ENCODE assay signal across 11 cellular contexts in genomic region chr3:48112813-48113212, GRCh38.
DNase-seq lines count a peak whose midpoint lies in the region; ATAC-seq and TF ChIP-seq lines count a peak whose summit lies in the region.
"Had no signal": no experiment of that assay in that cellular context is flagged by ENCODE, and none has a peak within 500 bp of the region (broad histone marks: within the 10 kb centered on the region; RNA-seq: fewer than 3 reads in every experiment).

No MANE protein-coding gene starts in this region.

- no peaks in the 10 kb centered on the region for H3K27me3 Mint-ChIP-seq in stimulated activated naive CD8-positive, alpha-beta T cell treated with anti-CD3 and anti-CD28 coated beads, Interleukin-15, Interleukin-2, amounts not matched to agents 100 ng/mL and 50 ng/mL, for 24 hours

- H3K36me3 ChIP-seq in Loucy (ENCODE audit: insufficient read depth, low read length), result no peaks in the 10 kb centered on the region
- H3K36me3 ChIP-seq in gastrocnemius medialis, result no peaks in the 10 kb centered on the region
- H3K36me3 ChIP-seq: colonic mucosa had no signal

- H3K9me3 ChIP-seq in Loucy (ENCODE audit: insufficient read depth, low read depth, low read length), result peaks cover 12% of the 10 kb centered on the region
- H3K9me3 ChIP-seq in gastrocnemius medialis, result no peaks in the 10 kb centered on the region
- H3K9me3 ChIP-seq: colonic mucosa had no signal

- no peak for TF ChIP-seq CTCF in Loucy (conservative IDR thresholded peaks at IDR 0.05; ENCODE audit: low read length)
- no peak for TF ChIP-seq CTCF in choroid plexus epithelial cell (conservative IDR thresholded peaks at IDR 0.05; ENCODE audit: low read depth, low read length)
- TF ChIP-seq CTCF in gastrocnemius medialis (IDR thresholded peaks at IDR 0.05 in 4 of 5, conservative IDR thresholded peaks at IDR 0.05 in 1 of 5), result no peak

- no peaks in the 10 kb centered on the region for H3K79me2 ChIP-seq in Loucy (ENCODE audit: insufficient read depth, low read length)

- H3K27ac ChIP-seq in caudate nucleus (ENCODE audit: low read depth, low read length), result no peak overlapping the region
- no peak overlapping the region for H3K27ac ChIP-seq in gastrocnemius medialis
- H3K27ac ChIP-seq: colonic mucosa had no signal

- H3K36me3 Mint-ChIP-seq in stimulated activated naive CD8-positive, alpha-beta T cell treated with anti-CD3 and anti-CD28 coated beads, Interleukin-15, Interleukin-2, amounts not matched to agents 100 ng/mL and 50 ng/mL, for 24 hours (ENCODE audit: low read depth), result no peaks in the 10 kb centered on the region

- peak overlapping the region; percentile 69 for H3K9ac ChIP-seq in Loucy (ENCODE audit: low read depth, low read length, poor library complexity, severe bottlenecking)

- no peaks in the 10 kb centered on the region for H3K9me2 ChIP-seq in Loucy (replicated peaks; ENCODE audit: low read depth, low read length)

- DNase-seq in stimulated activated naive CD8-positive, alpha-beta T cell treated with anti-CD3 and anti-CD28 coated beads, Interleukin-15, Interleukin-2, amounts not matched to agents 100 U/mL and 50 U/mL, for 24 hours, result no peak
- DNase-seq in choroid plexus epithelial cell (ENCODE audit: low read depth) (peak; percentile 18), caudate nucleus (lab: John Stamatoyannopoulos, UW) (no peak), gastrocnemius medialis (no peak)
- DNase-seq: colonic mucosa, substantia nigra, SW 1271 had no signal

- H3K27me3 ChIP-seq in Loucy (ENCODE audit: insufficient read depth, low read length, poor library complexity, severe bottlenecking), result no peaks in the 10 kb centered on the region
- H3K27me3 ChIP-seq in gastrocnemius medialis, result no peaks in the 10 kb centered on the region
- H3K27me3 ChIP-seq: colonic mucosa had no signal

- in situ Hi-C loops in gastrocnemius medialis (cut with MboI; ENCODE audit: low sequenced_read_pairs in 4 of 4), result no loop called here

- ATAC-seq in stimulated activated naive CD8-positive, alpha-beta T cell treated with anti-CD3 and anti-CD28 coated beads, Interleukin-15, Interleukin-2, amounts not matched to agents 100 U/mL and 50 U/mL, for 24 hours, result no peak
- ATAC-seq in GM18873 (IDR thresholded peaks at IDR 0.05; ENCODE audit: low FRiP score, unreplicated experiment), result no peak
- ATAC-seq in gastrocnemius medialis, result no peak
- ATAC-seq in HG02623 (IDR thresholded peaks at IDR 0.05; ENCODE audit: unreplicated experiment), result no peak

- intact Hi-C loops in gastrocnemius medialis (cut with DNase I; ENCODE audit: low total_unique reads), result no loop called here

- H3K27ac Mint-ChIP-seq in stimulated activated naive CD8-positive, alpha-beta T cell treated with anti-CD3 and anti-CD28 coated beads, Interleukin-15, Interleukin-2, amounts not matched to agents 100 ng/mL and 50 ng/mL, for 24 hours, result peak overlapping the region; percentile 33

- H2AFZ ChIP-seq in Loucy (ENCODE audit: low read length), result peak overlapping the region; percentile 49; the same call in 1 of the 2 replicates

- peak overlapping the region; percentile 4 for H3K4me3 Mint-ChIP-seq in stimulated activated naive CD8-positive, alpha-beta T cell treated with anti-CD3 and anti-CD28 coated beads, Interleukin-15, Interleukin-2, amounts not matched to agents 100 ng/mL and 50 ng/mL, for 24 hours

- TF ChIP-seq POLR2A in gastrocnemius medialis (IDR thresholded peaks at IDR 0.05), result no peak

- peaks cover 15% of the 10 kb centered on the region for H3K4me1 Mint-ChIP-seq in stimulated activated naive CD8-positive, alpha-beta T cell treated with anti-CD3 and anti-CD28 coated beads, Interleukin-15, Interleukin-2, amounts not matched to agents 100 ng/mL and 50 ng/mL, for 24 hours (ENCODE audit: low read depth)

- peak overlapping the region; percentile 63 for H3K4me3 ChIP-seq in Loucy (ENCODE audit: low read length, poor library complexity, severe bottlenecking)
- H3K4me3 ChIP-seq in choroid plexus epithelial cell (ENCODE audit: low read depth, low read length), result no peak overlapping the region
- no peak overlapping the region for H3K4me3 ChIP-seq in gastrocnemius medialis
- H3K4me3 ChIP-seq: colonic mucosa had no signal

- peak overlapping the region; percentile 82 for H3K4me2 ChIP-seq in Loucy (ENCODE audit: low read depth, low read length, poor library complexity, severe bottlenecking)

- peaks cover 6% of the 10 kb centered on the region for H3F3A ChIP-seq in Loucy (ENCODE audit: low read depth)

- no peaks in the 10 kb centered on the region for H3K9me3 Mint-ChIP-seq in stimulated activated naive CD8-positive, alpha-beta T cell treated with anti-CD3 and anti-CD28 coated beads, Interleukin-15, Interleukin-2, amounts not matched to agents 100 ng/mL and 50 ng/mL, for 24 hours

- peaks cover 24% of the 10 kb centered on the region for H3K4me1 ChIP-seq in Loucy (ENCODE audit: insufficient read depth, low read length, poor library complexity, severe bottlenecking)
- no peaks in the 10 kb centered on the region for H3K4me1 ChIP-seq in gastrocnemius medialis
- H3K4me1 ChIP-seq: colonic mucosa had no signal

- no peaks in the 10 kb centered on the region for H4K20me1 ChIP-seq in Loucy (ENCODE audit: insufficient read depth, low read length, poor library complexity, severe bottlenecking)
